ENCODE assay signal across 20 cellular contexts in genomic region chr11:2977113-2977512, GRCh38. TPM values are rescaled to one million over a fixed set of nuclear protein-coding genes. Genes with fewer than 3 reads are reported as not detected.
"Had no signal": no experiment of that assay in that cellular context is flagged by ENCODE, and none has a peak within 500 bp of the region (broad histone marks: within the 10 kb centered on the region; RNA-seq: fewer than 3 reads in every experiment).

No MANE protein-coding gene starts in this region.

- H3K9me3 Mint-ChIP-seq: activated naive CD4-positive, alpha-beta T cell treated with anti-CD3 and anti-CD28 coated beads for 36 hours; nephron; T-helper 1 cell treated with Interleukin-12 subunit alpha and Interleukin-12 subunit beta and Interleukin-4 antibody, amounts not matched to agents 30 μg/mL and 1 μg/mL, for 36 hours had no signal

- H3K4me3 ChIP-seq: body of pancreas, cardiac muscle cell, left ventricle myocardium inferior, ovary, thyroid gland, upper lobe of right lung had no signal

- H3K4me3 Mint-ChIP-seq: activated naive CD4-positive, alpha-beta T cell treated with anti-CD3 and anti-CD28 coated beads for 36 hours; nephron; T-helper 1 cell treated with Interleukin-12 subunit alpha and Interleukin-12 subunit beta and Interleukin-4 antibody, amounts not matched to agents 30 μg/mL and 1 μg/mL, for 36 hours had no signal

- H3K27ac ChIP-seq: body of pancreas, cardiac muscle cell, epithelial cell of prostate, left ventricle myocardium inferior, neutrophil, ovary, thyroid gland, upper lobe of right lung, WERI-Rb-1 had no signal

- H3K27ac Mint-ChIP-seq: activated naive CD4-positive, alpha-beta T cell treated with anti-CD3 and anti-CD28 coated beads for 36 hours; nephron had no signal

- H3K36me3 ChIP-seq: ovary had no signal

- ATAC-seq: body of pancreas; right cardiac atrium; stimulated activated naive CD8-positive, alpha-beta T cell treated with anti-CD3 and anti-CD28 coated beads, Interleukin-15, Interleukin-2, amounts not matched to agents 100 U/mL and 50 U/mL, for 24 hours; upper lobe of right lung had no signal

- H3K4me1 Mint-ChIP-seq: nephron had no signal

- H3K9me3 ChIP-seq: body of pancreas, left ventricle myocardium inferior, neutrophil, ovary, thyroid gland, upper lobe of right lung had no signal

- DNase-seq: activated CD4-positive, CD25-positive, alpha-beta regulatory T cell treated with anti-CD3 and anti-CD28 coated beads, Interleukin-2, amount 50 U/mL, for 72 hours; activated effector memory CD4-positive, alpha-beta T cell treated with Interleukin-2 at 50 U/mL for 16 hours; activated naive CD4-positive, alpha-beta T cell treated with anti-CD3 and anti-CD28 coated beads for 36 hours; anterior cingulate cortex; body of pancreas; cortex of kidney; left ventricle myocardium inferior; ovary; right cardiac atrium; stimulated activated CD4-positive, alpha-beta T cell treated with anti-CD3 and anti-CD28 coated beads, Interleukin-4, amount 100 ng/mL, for 24 hours; stimulated activated naive CD8-positive, alpha-beta T cell treated with anti-CD3 and anti-CD28 coated beads, Interleukin-15, Interleukin-2, amounts not matched to agents 100 U/mL and 50 U/mL, for 24 hours; thyroid gland; upper lobe of right lung; WERI-Rb-1 had no signal

- H3K27me3 ChIP-seq: body of pancreas, cardiac muscle cell, neutrophil, ovary, thyroid gland, upper lobe of right lung had no signal

RNA-seq across cellular contexts. Expression of gene PHLDA2, which starts 47.9 kb away (rescaled TPM):
- total RNA-seq: cerebellum, left ventricle myocardium inferior had no signal
